In the genomic region with DNA sequence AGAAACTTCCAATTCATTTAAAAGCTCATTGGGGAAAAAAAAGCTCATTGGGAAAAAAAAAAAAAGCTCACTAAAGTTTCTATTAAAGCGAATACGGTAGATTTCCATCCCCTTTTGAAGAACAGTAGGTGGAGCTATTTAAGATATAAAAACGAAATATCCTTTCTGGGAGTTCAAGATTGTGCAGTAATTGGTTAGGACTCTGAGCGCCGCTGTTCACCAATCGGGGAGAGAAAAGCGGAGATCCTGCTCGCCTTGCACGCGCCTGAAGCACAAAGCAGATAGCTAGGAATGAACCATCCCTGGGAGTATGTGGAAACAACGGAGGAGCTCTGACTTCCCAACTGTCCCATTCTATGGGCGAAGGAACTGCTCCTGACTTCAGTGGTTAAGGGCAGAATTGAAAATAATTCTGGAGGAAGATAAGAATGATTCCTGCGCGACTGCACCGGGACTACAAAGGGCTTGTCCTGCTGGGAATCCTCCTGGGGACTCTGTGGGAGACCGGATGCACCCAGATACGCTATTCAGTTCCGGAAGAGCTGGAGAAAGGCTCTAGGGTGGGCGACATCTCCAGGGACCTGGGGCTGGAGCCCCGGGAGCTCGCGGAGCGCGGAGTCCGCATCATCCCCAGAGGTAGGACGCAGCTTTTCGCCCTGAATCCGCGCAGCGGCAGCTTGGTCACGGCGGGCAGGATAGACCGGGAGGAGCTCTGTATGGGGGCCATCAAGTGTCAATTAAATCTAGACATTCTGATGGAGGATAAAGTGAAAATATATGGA, we compare ENCODE assay signal across 8 cellular contexts. TPM values are rescaled to one million over a fixed set of nuclear protein-coding genes. Genes with fewer than 3 reads are reported as not detected.
A peak's percentile ranks its signal among the peaks of the same experiment; 100 is the strongest.
DNase-seq lines count a peak whose midpoint lies in the region; ATAC-seq and TF ChIP-seq lines count a peak whose summit lies in the region.

A gene (plus strand): TSS at position 176 of the 782 bp plus-strand sequence. CDS start 253 bp downstream, at position 429.

- H3K36me3 ChIP-seq in right atrium auricular region (peaks cover 7% of the 10 kb centered on the region), stomach (peaks cover 0 to 24% (median 8%) of the 10 kb centered on the region in 4 donors)

- H3K4me3 ChIP-seq in AG04449 (ENCODE audit: low read depth, low read length) (peak within 1 kb of the TSS; percentile 49), right atrium auricular region (peak within 1 kb of the TSS; percentile 9 to 43), stomach (peak within 1 kb of the TSS; percentile 20 to 34 (median 29))

- DNase-seq in AG04449 (ENCODE audit: low read depth, low spot score) (peak; percentile 52), right atrium auricular region (ENCODE audit: low spot score) (peak; percentile 73), stomach (no peak), retina (no peak), dedifferentiated amniotic fluid mesenchymal stem cell (ENCODE audit: extremely low spot score) (no peak)

- intact Hi-C loops in stomach (cut with DNase I; ENCODE audit: low total_unique reads), result no loop called here

- ATAC-seq in GM18867 (IDR thresholded peaks at IDR 0.05; ENCODE audit: unreplicated experiment) (peak; percentile 86), HG03175 (IDR thresholded peaks at IDR 0.05; ENCODE audit: unreplicated experiment) (peak; percentile 92)

- no peak for TF ChIP-seq POLR2A in stomach (IDR thresholded peaks at IDR 0.05)

- TF ChIP-seq CTCF in AG04449 (IDR thresholded peaks at IDR 0.05; ENCODE audit: insufficient read depth, low read length, missing control alignments) (peak; percentile 38), right atrium auricular region (IDR thresholded peaks at IDR 0.05) (peak in 1 of 2 donors; percentile 74), stomach (IDR thresholded peaks at IDR 0.05) (no peak)

- H3K4me1 ChIP-seq in right atrium auricular region, result peaks cover 0 to 18% of the 10 kb centered on the region in 2 donors
- peaks cover 0 to 10% (median 0%) of the 10 kb centered on the region in 4 donors for H3K4me1 ChIP-seq in stomach

- H3K27ac Mint-ChIP-seq in activated naive CD8-positive, alpha-beta T cell, result peak within 1 kb of the TSS; percentile 81

- peak within 1 kb of the TSS; percentile 82 for H3K4me3 Mint-ChIP-seq in activated naive CD8-positive, alpha-beta T cell

- peaks cover 6 to 90% of the 10 kb centered on the region in 2 donors for H3K9me3 ChIP-seq in right atrium auricular region
- H3K9me3 ChIP-seq in stomach, result peaks cover 64 to 100% (median 97%) of the 10 kb centered on the region in 4 donors

- H3K27ac ChIP-seq in right atrium auricular region (peak within 1 kb of the TSS; percentile 4 to 23), stomach (no peak within 1 kb of the TSS)

- POLR2A ChIA-PET in AG04449 (lab: Yijun Ruan, JAX), result interaction anchor here (1.2 to 1.6 kb wide), 5 partner anchors 45 to 127 kb away, joined by 3 to 11 read pairs (median 4); a partner anchor contains a TSS

- CTCF ChIA-PET in AG04449 (lab: Yijun Ruan, JAX), result interaction anchor here (0.6 to 9.2 kb wide), 45 partner anchors 9 to 160 kb away, joined by 3 to 196 read pairs (median 5); a partner anchor contains a TSS

- H3K27me3 ChIP-seq in right atrium auricular region (no peaks in the 10 kb centered on the region), stomach (peaks cover 0 to 71% (median 12%) of the 10 kb centered on the region in 3 donors)

- H3K9me3 Mint-ChIP-seq in activated naive CD8-positive, alpha-beta T cell (ENCODE audit: low read depth), result peaks cover 4% of the 10 kb centered on the region

- H3K27me3 Mint-ChIP-seq in activated naive CD8-positive, alpha-beta T cell, result peaks cover 45% of the 10 kb centered on the region

- no peak for TF ChIP-seq EP300 in stomach (IDR thresholded peaks at IDR 0.05)

- WGBS in stomach, 5 donors, result 10 to 20% (median 13%) methylated on average over 33 of the region's 33 CpGs

- H3K4me1 Mint-ChIP-seq in activated naive CD8-positive, alpha-beta T cell (ENCODE audit: low read depth), result peaks cover 10% of the 10 kb centered on the region

- H3K36me3 Mint-ChIP-seq in activated naive CD8-positive, alpha-beta T cell, result peaks cover 16% of the 10 kb centered on the region

RNA-seq across cellular contexts. Expression of the gene that starts here (rescaled TPM):
- 1 to 10 TPM; 6.2 to 7.7 TPM for total RNA-seq in right atrium auricular region
- 1 to 10 TPM in 4 of 5 donors, under 1 TPM in 1; 0.58 to 7.4 (median 5.4) TPM for total RNA-seq in stomach
- polyA plus RNA-seq in stomach, result under 1 TPM in 2 of 3 donors, not detected in 1; 0.12 to 0.20 TPM

Comparison
In these comparisons a context has a peak if more than half of its experiments do, and no peak if none do; other contexts are left out.
1. DNase-seq: peak in AG04449 (single experiment) and right atrium auricular region (single experiment); none in stomach (single experiment), retina (single experiment) and dedifferentiated amniotic fluid mesenchymal stem cell (single experiment).
2. H3K27ac ChIP-seq: peak in right atrium auricular region (2 of 2); none in stomach (0 of 5).
3. Peak in every context shown above with its lines, with median percentiles within 50 percentile points of each other: H3K4me3 ChIP-seq.